In genomic region chr6:27007020-27007419, GRCh38 we compare ENCODE assay signal across 24 cellular contexts.
"Had no signal": no experiment of that assay in that cellular context is flagged by ENCODE, and none has a peak within 500 bp of the region (broad histone marks: within the 10 kb centered on the region; RNA-seq: fewer than 3 reads in every experiment).

No MANE protein-coding gene starts in this region.

- H3K27me3 ChIP-seq: dorsolateral prefrontal cortex, esophagus squamous epithelium, gastrocnemius medialis, heart right ventricle, left lung had no signal

- H3K9me3 ChIP-seq: gastrocnemius medialis, lower lobe of right lung had no signal

- H3K4me3 ChIP-seq: coronary artery, dorsolateral prefrontal cortex, esophagus squamous epithelium, gastrocnemius medialis, heart right ventricle, left lung, lower lobe of right lung had no signal

- DNase-seq: dermis blood vessel endothelial cell; dorsolateral prefrontal cortex; effector CD4-positive, alpha-beta T cell; effector memory CD8-positive, alpha-beta T cell; esophagus squamous epithelium; foreskin fibroblast; foreskin melanocyte; gastrocnemius medialis; glutamatergic neuron; head of caudate nucleus; heart right ventricle; hippocampal formation; kidney; kidney glomerular epithelial cell; left lung; left ventricle myocardium superior; lower lobe of right lung; mesenchymal stem cell; midbrain; naive thymus-derived CD4-positive, alpha-beta T cell had no signal

- H3K27ac ChIP-seq: coronary artery, dorsolateral prefrontal cortex, esophagus squamous epithelium, gastrocnemius medialis, heart right ventricle, left lung, lower lobe of right lung had no signal

- H3K4me1 ChIP-seq: esophagus squamous epithelium, gastrocnemius medialis, heart right ventricle, left lung, lower lobe of right lung had no signal

- FAIRE-seq: colon, endothelial cell of umbilical vein, islet of Langerhans, kidney had no signal

- ATAC-seq: effector memory CD8-positive, alpha-beta T cell; gastrocnemius medialis; heart right ventricle; left lung; left ventricle myocardium superior; lower lobe of right lung; naive thymus-derived CD4-positive, alpha-beta T cell had no signal

- H3K36me3 ChIP-seq: gastrocnemius medialis, lower lobe of right lung had no signal
